ENCODE assay signal across 10 cellular contexts in the genomic region with DNA sequence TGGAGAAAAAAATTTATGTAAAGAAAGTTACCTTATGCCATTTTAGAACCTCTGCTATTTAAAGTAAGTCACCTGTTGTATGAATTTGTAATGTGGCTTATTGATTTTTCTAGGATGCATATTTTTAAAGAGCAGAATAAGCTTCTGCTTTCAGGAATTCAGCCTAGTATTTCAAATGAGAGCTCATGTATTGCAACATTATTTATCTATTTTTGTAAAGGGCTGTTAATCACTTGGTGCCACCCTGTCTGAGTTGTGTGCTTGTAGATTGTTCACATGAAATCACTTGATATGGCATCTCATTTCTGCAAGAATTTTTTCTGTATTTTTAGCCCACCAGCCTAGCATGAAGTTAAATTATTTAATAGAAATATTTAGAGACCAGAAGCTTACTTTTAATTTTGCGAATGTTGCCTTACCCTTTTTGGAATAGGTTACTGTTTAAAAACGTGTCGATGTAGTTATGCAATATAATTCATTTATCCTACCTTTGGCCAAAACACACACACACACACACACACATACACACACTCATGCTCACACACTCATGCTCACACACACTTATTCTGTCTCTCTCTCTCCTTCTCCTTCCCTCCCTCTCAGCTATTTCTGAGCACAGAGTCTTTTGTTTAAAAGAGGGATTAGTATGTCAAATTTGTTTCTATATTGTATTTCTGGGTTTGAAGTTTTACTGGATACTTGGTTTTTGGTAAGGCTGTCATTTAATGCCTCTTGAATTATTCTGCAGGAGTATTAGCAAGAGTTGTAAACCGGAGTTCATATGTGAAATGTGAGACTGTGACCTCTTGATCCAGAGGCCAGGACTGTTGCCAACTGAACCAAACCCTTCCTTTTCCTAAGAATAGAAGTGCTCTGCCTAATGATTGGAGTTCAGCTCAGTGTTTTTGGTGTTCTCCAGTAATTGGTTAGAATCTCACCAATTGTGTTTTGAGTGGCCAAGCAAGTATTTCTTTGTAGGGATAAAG. TPM values are rescaled to one million over a fixed set of nuclear protein-coding genes. Genes with fewer than 3 reads are reported as not detected.
DNase-seq lines count a peak whose midpoint lies in the region; ATAC-seq and TF ChIP-seq lines count a peak whose summit lies in the region.
"Had no signal": no experiment of that assay in that cellular context is flagged by ENCODE, and none has a peak within 500 bp of the region (broad histone marks: within the 10 kb centered on the region; RNA-seq: fewer than 3 reads in every experiment).

No MANE protein-coding gene starts in this region.

- intact Hi-C loops in tibial artery (cut with DNase I; ENCODE audit: low total_unique reads) = no loop called here

- TF ChIP-seq CTCF in coronary artery (IDR thresholded peaks at IDR 0.05) (no peak), liver (IDR thresholded peaks at IDR 0.05; ENCODE audit: low read depth, low read length, missing input control) (no peak), tibial artery (IDR thresholded peaks at IDR 0.05) (no peak)

- WGBS in liver = 25% methylated on average over 4 of the region's 4 CpGs

- H3K36me3 ChIP-seq in MG63 = peaks cover 2% of the 10 kb centered on the region; the same call in 1 of the 2 replicates
- no peaks in the 10 kb centered on the region for H3K36me3 ChIP-seq in liver (ENCODE audit: control insufficient read depth in 4 of 4, insufficient read depth in 3 of 4, low read depth in 1 of 4, low read length in 3 of 4)
- no peaks in the 10 kb centered on the region for H3K36me3 ChIP-seq in tibial artery

- H3K27me3 ChIP-seq in MG63 (no peaks in the 10 kb centered on the region), liver (ENCODE audit: control insufficient read depth in 4 of 4, insufficient read depth in 4 of 4, low read length in 3 of 4) (no peaks in the 10 kb centered on the region), tibial artery (no peaks in the 10 kb centered on the region)

- no peak overlapping the region for H3K9ac ChIP-seq in liver (ENCODE audit: low read depth in 1 of 2, low read length in 2 of 2)

- H3K4me1 ChIP-seq in liver (ENCODE audit: control insufficient read depth in 4 of 4, insufficient read depth in 4 of 4, low read length in 3 of 4) (peaks cover 3 to 33% (median 17%) of the 10 kb centered on the region in 4 donors), tibial artery (peaks cover 0 to 99% (median 40%) of the 10 kb centered on the region in 4 donors)

- DNase-seq in MG63 (peak; percentile 65), coronary artery (ENCODE audit: low spot score) (no peak), tibial artery (peak; percentile 48 to 76), NCI-H774 (lab: John Stamatoyannopoulos, UW) (no peak)
- DNase-seq: activated T-cell treated with anti-CD3 and anti-CD28 coated beads, Interleukin-2, amount 50 U/mL, for 72 hours; naive thymus-derived CD4-positive, alpha-beta T cell; NCI-H2107 had no signal

- H3K4me3 ChIP-seq in MG63 = no peak overlapping the region
- peak overlapping the region; percentile 23 for H3K4me3 ChIP-seq in coronary artery
- H3K4me3 ChIP-seq in liver (ENCODE audit: low read depth in 1 of 3, low read length in 3 of 3) = no peak overlapping the region
- no peak overlapping the region for H3K4me3 ChIP-seq in tibial artery

- no peak for ATAC-seq in GM19324 (IDR thresholded peaks at IDR 0.05; ENCODE audit: low FRiP score, unreplicated experiment)
- no peak for ATAC-seq in HG03196 (IDR thresholded peaks at IDR 0.05; ENCODE audit: unreplicated experiment)
- ATAC-seq: activated T-cell treated with anti-CD3 and anti-CD28 coated beads, Interleukin-2, amount 50 U/mL, for 72 hours; naive thymus-derived CD4-positive, alpha-beta T cell had no signal

- no peaks in the 10 kb centered on the region for H3K9me3 ChIP-seq in MG63
- H3K9me3 ChIP-seq in liver (ENCODE audit: control insufficient read depth in 4 of 4, low read length in 3 of 4) = no peaks in the 10 kb centered on the region
- H3K9me3 ChIP-seq in tibial artery = no peaks in the 10 kb centered on the region

- peak in 1 of 2 donors; percentile 5 for TF ChIP-seq RAD21 in liver (IDR thresholded peaks at IDR 0.05)

- H3K27ac ChIP-seq in coronary artery (peak overlapping the region; percentile 59 to 71), liver (ENCODE audit: low read depth in 1 of 2, low read length in 2 of 2) (peak overlapping the region; percentile 17 to 59), tibial artery (peak overlapping the region; percentile 71 to 76)

TF ChIP-seq in liver, 16 proteins besides CTCF, POLR2A, EP300 and RAD21:
- no peak for TF ChIP-seq JUND (IDR thresholded peaks at IDR 0.05)
- TF ChIP-seq NR2F2 (IDR thresholded peaks at IDR 0.05) = peak; percentile 88
- TF ChIP-seq GABPA (IDR thresholded peaks at IDR 0.05 in 1 of 2, conservative IDR thresholded peaks at IDR 0.05 in 1 of 2) = no peak
- peak; percentile 60 to 65 for TF ChIP-seq HNF4A (conservative IDR thresholded peaks at IDR 0.05)
- no peak for TF ChIP-seq YY1 (IDR thresholded peaks at IDR 0.05)
- peak; percentile 35 to 44 for TF ChIP-seq RXRA (IDR thresholded peaks at IDR 0.05)

RNA-seq across cellular contexts. Expression of a gene that starts 34.4 kb away (rescaled TPM):
- total RNA-seq in MG63 (2014; rRNA removed; shearing (Covaris generic); ENCODE audit: low replicate concordance) = 19.3 and 28.6 TPM in 2 replicates
- 10 to 100 TPM; 17.6 to 65.6 TPM for total RNA-seq in liver
- polyA plus RNA-seq in liver = 10 to 100 TPM in 1 of 2 donors, 1 to 10 TPM in 1; 3.7 to 19.1 TPM
- polyA plus RNA-seq: naive thymus-derived CD4-positive, alpha-beta T cell had no signal

Comparison
In these comparisons a context has a peak if more than half of its experiments do, and no peak if none do; other contexts are left out.
1. DNase-seq: peak in MG63 (single experiment) and tibial artery (2 of 2); none in coronary artery (single experiment) and NCI-H774 (single experiment).
2. Peak in every context shown above with its lines, with median percentiles within 50 percentile points of each other: H3K27ac ChIP-seq.